ENCODE assay signal across 8 cellular contexts in the genomic region with DNA sequence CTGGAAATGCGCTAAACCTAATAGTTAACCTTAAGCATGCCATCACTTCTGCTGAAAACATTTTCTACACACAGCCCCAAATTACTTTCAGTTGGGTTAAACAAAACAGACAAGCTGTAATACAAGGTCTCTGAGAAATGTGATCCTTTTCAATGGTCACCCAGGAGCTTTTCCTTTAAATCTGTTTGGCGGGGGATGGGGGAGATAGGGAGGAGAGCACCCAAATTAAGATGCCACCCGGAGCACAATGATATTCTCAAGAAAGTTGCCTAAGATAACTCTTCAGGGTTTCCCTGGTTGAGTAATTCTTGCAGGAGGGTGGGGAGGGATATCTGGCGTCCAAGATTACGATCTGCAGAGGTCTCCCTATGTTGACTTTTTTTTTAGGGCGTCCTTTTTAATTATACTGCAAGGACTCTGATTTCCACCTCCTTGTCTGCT. TPM values are rescaled to one million over a fixed set of nuclear protein-coding genes. Genes with fewer than 3 reads are reported as not detected.
A peak's percentile ranks its signal among the peaks of the same experiment; 100 is the strongest.
DNase-seq lines count a peak whose midpoint lies in the region; ATAC-seq, FAIRE-seq and TF ChIP-seq lines count a peak whose summit lies in the region.

No MANE protein-coding gene starts in this region.

- TF ChIP-seq POLR2A in Peyer's patch (IDR thresholded peaks at IDR 0.05) (no peak), endothelial cell of umbilical vein (IDR thresholded peaks at IDR 0.05; ENCODE audit: low read depth, low read length) (no peak)

- peak overlapping the region; percentile 58 to 96 (median 77) for H3K27ac ChIP-seq in Peyer's patch
- H3K27ac ChIP-seq in endothelial cell of umbilical vein (ENCODE audit: insufficient read depth, low read depth, low read length): no peak overlapping the region

- POLR2A ChIA-PET in endothelial cell of umbilical vein (lab: Charles Lee): no interaction called here

- no peaks in the 10 kb centered on the region for H3K9me1 ChIP-seq in endothelial cell of umbilical vein (replicated peaks; ENCODE audit: control insufficient read depth, extremely low read depth, insufficient read depth, low read length)

- no peaks in the 10 kb centered on the region for H3K79me2 ChIP-seq in endothelial cell of umbilical vein (ENCODE audit: control insufficient read depth, insufficient read depth, low read length)

- peaks cover 0 to 12% (median 2%) of the 10 kb centered on the region in 4 donors for H3K4me1 ChIP-seq in Peyer's patch
- peaks cover 13% of the 10 kb centered on the region for H3K4me1 ChIP-seq in endothelial cell of umbilical vein (ENCODE audit: control insufficient read depth, extremely low read depth, insufficient read depth, low read length)
- H3K4me1 ChIP-seq in neuron (ENCODE audit: insufficient read depth, low read length): peaks cover 19% of the 10 kb centered on the region

- intact Hi-C loops in endothelial cell of umbilical vein (cut with micrococcal nuclease): loop anchor here (1.0 to 2.0 kb wide), 4 partner anchors 86 to 377 kb away; no protein-coding TSS in a partner anchor

- CTCF ChIA-PET in endothelial cell of umbilical vein (lab: Charles Lee): interaction anchor here (1.2 to 7.8 kb wide), 9 partner anchors 16 to 312 kb away, joined by 3 to 295 read pairs (median 14); no protein-coding TSS in a partner anchor

- dilution Hi-C loops in endothelial cell of umbilical vein (cut with MboI; ENCODE audit: extremely low pct_ligation_motif_present, low sequenced_read_pairs): no loop called here

- H3K4me2 ChIP-seq in endothelial cell of umbilical vein (ENCODE audit: insufficient read depth, low read length): peak overlapping the region; percentile 68

- H3K9me3 ChIP-seq in Peyer's patch: no peaks in the 10 kb centered on the region
- H3K9me3 ChIP-seq in endothelial cell of umbilical vein (replicated peaks; ENCODE audit: control insufficient read depth, insufficient read depth, low read length): no peaks in the 10 kb centered on the region
- no peaks in the 10 kb centered on the region for H3K9me3 ChIP-seq in neuron (ENCODE audit: low read length)

- H3K4me3 ChIP-seq in Peyer's patch: peak overlapping the region; percentile 49 to 93 (median 70)
- peak overlapping the region; percentile 34 to 45 (median 44) for H3K4me3 ChIP-seq in endothelial cell of umbilical vein (replicated peaks in 1 of 3; ENCODE audit: insufficient read depth in 1 of 3, low read depth in 1 of 3, low read length in 3 of 3)
- H3K4me3 ChIP-seq in neuron (ENCODE audit: low read length): peak overlapping the region; percentile 93

- peak overlapping the region; percentile 5 for H3K9ac ChIP-seq in endothelial cell of umbilical vein (replicated peaks; ENCODE audit: extremely low read depth, insufficient read depth, low read length)

- H3K27me3 ChIP-seq in Peyer's patch (no peaks in the 10 kb centered on the region), endothelial cell of umbilical vein (ENCODE audit: control insufficient read depth in 2 of 2, insufficient read depth in 2 of 2, low read length in 2 of 2) (peaks cover 18 to 22% of the 10 kb centered on the region in 2 experiments), neuron (ENCODE audit: insufficient read depth, low read length) (no peaks in the 10 kb centered on the region)

- ATAC-seq in GM21723 (IDR thresholded peaks at IDR 0.05; ENCODE audit: unreplicated experiment): no peak
- ATAC-seq in activated CD4-positive, CD25-positive, alpha-beta regulatory T cell treated with anti-CD3 and anti-CD28 coated beads, Interleukin-2, amount 50 U/mL, for 24 hours: no peak

- no peak for FAIRE-seq in endothelial cell of umbilical vein (lab: Jason Lieb, UNC)

- TF ChIP-seq CTCF in Peyer's patch (IDR thresholded peaks at IDR 0.05) (no peak), endothelial cell of umbilical vein (IDR thresholded peaks at IDR 0.05; ENCODE audit: extremely low read depth in 1 of 2, insufficient read depth in 1 of 2, low read depth in 1 of 2, low read length in 2 of 2) (no peak)

- BruUV-seq in endothelial cell of umbilical vein (replicated peaks; lab: Mats Ljungman, UMichigan): no TSS peak

- no peaks in the 10 kb centered on the region for H4K20me1 ChIP-seq in endothelial cell of umbilical vein (replicated peaks; ENCODE audit: control insufficient read depth, extremely low read depth, insufficient read depth, low read length)

- no peaks in the 10 kb centered on the region for H3K36me3 ChIP-seq in Peyer's patch
- no peaks in the 10 kb centered on the region for H3K36me3 ChIP-seq in endothelial cell of umbilical vein (ENCODE audit: control insufficient read depth in 2 of 2, extremely low read depth in 1 of 2, insufficient read depth in 2 of 2, low read length in 2 of 2)
- H3K36me3 ChIP-seq in neuron (ENCODE audit: insufficient read depth, low read length): no peaks in the 10 kb centered on the region

- DNase-seq in DMS 273 (lab: John Stamatoyannopoulos, UW; ENCODE audit: unreplicated experiment) (peak; percentile 69), DMS 273 treated with DMSO at 0.1 percent for 48 hours (lab: John Stamatoyannopoulos, UW) (no peak), Peyer's patch (no peak), endothelial cell of umbilical vein (ENCODE audit: low read depth, low spot score) (no peak)
- DNase-seq in stimulated activated CD4-positive, alpha-beta T cell treated with anti-CD3 and anti-CD28 coated beads, Interleukin-1b, Interleukin-23, amount 100 ng/mL, for 48 hours: no peak

- peak overlapping the region; percentile 41 for H2AFZ ChIP-seq in endothelial cell of umbilical vein (ENCODE audit: low read depth, low read length)
- peak overlapping the region; percentile 86 for H2AFZ ChIP-seq in neuron (ENCODE audit: low read depth, low read length)

TF ChIP-seq in endothelial cell of umbilical vein, 7 proteins besides CTCF, POLR2A, EP300 and RAD21:
- no peak for TF ChIP-seq MYC (IDR thresholded peaks at IDR 0.05; ENCODE audit: low read depth, low read length)
- peak; percentile 43 for TF ChIP-seq GATA2 (IDR thresholded peaks at IDR 0.05; ENCODE audit: insufficient read depth, insufficient read length, low read depth, low read length)
- TF ChIP-seq, protein P1, sequence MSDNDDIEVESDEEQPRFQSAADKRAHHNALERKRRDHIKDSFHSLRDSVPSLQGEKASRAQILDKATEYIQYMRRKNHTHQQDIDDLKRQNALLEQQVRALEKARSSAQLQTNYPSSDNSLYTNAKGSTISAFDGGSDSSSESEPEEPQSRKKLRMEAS (IDR thresholded peaks at IDR 0.05; ENCODE audit: insufficient read depth, insufficient read length): no peak
- TF ChIP-seq EZH2 (IDR thresholded peaks at IDR 0.05; ENCODE audit: borderline replicate concordance, low read depth, low read length, severe bottlenecking): no peak
- no peak for TF ChIP-seq JUN (IDR thresholded peaks at IDR 0.05; ENCODE audit: borderline replicate concordance, insufficient read depth, insufficient read length, low read depth)
- TF ChIP-seq FOS (IDR thresholded peaks at IDR 0.05; ENCODE audit: borderline replicate concordance, insufficient read depth, low read length): no peak

RNA-seq across cellular contexts. Expression of gene GAREM1, which starts 1.0 kb away (rescaled TPM):
- total RNA-seq in Peyer's patch (10 to 100 TPM; 23.6 to 29.9 (median 29.1) TPM), endothelial cell of umbilical vein (1.0 and 1.1 TPM in 2 replicates)
- polyA plus RNA-seq in endothelial cell of umbilical vein: 0.59 and 0.69 TPM in 2 replicates
- 0.69 and 0.84 TPM in 2 replicates for polyA plus RNA-seq in endothelial cell of umbilical vein (2011; cell fraction: cytosol; rRNA removed)
- 0.88 and 1.2 TPM in 2 replicates for polyA plus RNA-seq in endothelial cell of umbilical vein (2011; cell fraction: nucleus; rRNA removed)
- 0.68 and 0.90 TPM in 2 replicates for polyA plus RNA-seq in endothelial cell of umbilical vein (2012)
- polyA minus RNA-seq in endothelial cell of umbilical vein: 1.8 and 1.9 TPM in 2 replicates
- 4.0 TPM for polyA minus RNA-seq in endothelial cell of umbilical vein (2011; cell fraction: cytosol; rRNA and poly(A)+ RNA removed)
- polyA minus RNA-seq in endothelial cell of umbilical vein (2011; cell fraction: nucleus; rRNA and poly(A)+ RNA removed): 1.1 and 1.2 TPM in 2 replicates

Comparison
In these comparisons a context has a peak if more than half of its experiments do, and no peak if none do; other contexts are left out.
1. RNA of gene GAREM1, which starts 1.0 kb away (total RNA-seq): 23.6 to 29.9 TPM in Peyer's patch; 1.0 to 1.1 TPM in endothelial cell of umbilical vein; every median in the first group is over 10 times any median in the second.
2. Peak in every context shown above with its lines, with median percentiles within 50 percentile points of each other: H3K4me3 ChIP-seq.